Comparison of ENCODE assay signal across 17 cellular contexts in genomic region chr9:132288371-132288770, GRCh38.
DNase-seq lines count a peak whose midpoint lies in the region; ATAC-seq and TF ChIP-seq lines count a peak whose summit lies in the region.
"Had no signal": no experiment of that assay in that cellular context is flagged by ENCODE, and none has a peak within 500 bp of the region (broad histone marks: within the 10 kb centered on the region; RNA-seq: fewer than 3 reads in every experiment).

No MANE protein-coding gene starts in this region.

- TF ChIP-seq CTCF in left ventricle myocardium inferior (IDR thresholded peaks at IDR 0.05; ENCODE audit: borderline replicate concordance) = no peak
- TF ChIP-seq CTCF in SK-N-SH (IDR thresholded peaks at IDR 0.05) = no peak
- TF ChIP-seq CTCF in fibroblast of the aortic adventitia (IDR thresholded peaks at IDR 0.05; ENCODE audit: insufficient read depth, low read length) = no peak

- H3K9me2 ChIP-seq in SK-N-SH = no peaks in the 10 kb centered on the region

- H4K20me1 ChIP-seq in SK-N-SH (ENCODE audit: insufficient read depth) = peaks cover 21% of the 10 kb centered on the region

- H3K9me3 Mint-ChIP-seq in stimulated activated effector memory CD8-positive, alpha-beta T cell treated with anti-CD3 and anti-CD28 coated beads, Interleukin-12 subunit alpha, Interleukin-12 subunit beta, amount 100 ng/mL, for 72 hours = no peaks in the 10 kb centered on the region
- H3K9me3 Mint-ChIP-seq: activated naive CD4-positive, alpha-beta T cell treated with anti-CD3 and anti-CD28 coated beads, Interleukin-2, amount 50 U/mL, for 24 hours had no signal

- peaks cover 11% of the 10 kb centered on the region; the same call in 1 of the 2 replicates for H3K79me2 ChIP-seq in SK-N-SH (ENCODE audit: insufficient read depth)

- H3K27ac ChIP-seq in left ventricle myocardium inferior (replicated peaks) (peak overlapping the region; percentile 49), SK-N-SH (ENCODE audit: low read depth in 2 of 2, low read length in 1 of 2) (peak overlapping the region in 1 of 2 experiments; percentile 60; a peak in 2 of 4 replicates)
- H3K27ac ChIP-seq: Peyer's patch had no signal

- no peak for TF ChIP-seq EP300 in SK-N-SH (IDR thresholded peaks at IDR 0.05; ENCODE audit: borderline replicate concordance in 1 of 2, low read depth in 1 of 2, low read length in 1 of 2)

- intact Hi-C loops in left ventricle myocardium inferior (cut with micrococcal nuclease) (no loop called here), Right ventricle myocardium superior (cut with DNase I) (no loop called here), sciatic nerve (cut with DNase I) (no loop called here)

- peaks cover 22% of the 10 kb centered on the region for H3F3A ChIP-seq in SK-N-SH (replicated peaks; ENCODE audit: insufficient read depth)

- H3K9me3 ChIP-seq in left ventricle myocardium inferior (replicated peaks) = no peaks in the 10 kb centered on the region
- H3K9me3 ChIP-seq in SK-N-SH = no peaks in the 10 kb centered on the region
- H3K9me3 ChIP-seq: HAP-1, Peyer's patch, upper lobe of left lung had no signal

- H3K36me3 Mint-ChIP-seq in stimulated activated effector memory CD8-positive, alpha-beta T cell treated with anti-CD3 and anti-CD28 coated beads, Interleukin-12 subunit alpha, Interleukin-12 subunit beta, amount 100 ng/mL, for 72 hours = peaks cover 98% of the 10 kb centered on the region

- TF ChIP-seq RAD21 in SK-N-SH (IDR thresholded peaks at IDR 0.05; ENCODE audit: low read length) = no peak

- H3K4me3 ChIP-seq in left ventricle myocardium inferior (no peak overlapping the region), SK-N-SH (ENCODE audit: low read depth in 2 of 2, low read length in 1 of 2) (no peak overlapping the region), fibroblast of the aortic adventitia (ENCODE audit: low read depth, low read length) (no peak overlapping the region)
- H3K4me3 ChIP-seq: HAP-1, Peyer's patch, upper lobe of left lung had no signal

- POLR2A ChIA-PET in SK-N-SH (lab: Yijun Ruan, JAX) = no interaction called here

- H3K9ac ChIP-seq in SK-N-SH = no peak overlapping the region

- no peak for ATAC-seq in Right ventricle myocardium superior (ENCODE audit: poor library complexity)
- peak; percentile 64 for ATAC-seq in stimulated activated effector memory CD8-positive, alpha-beta T cell treated with anti-CD3 and anti-CD28 coated beads, Interleukin-12 subunit alpha, Interleukin-12 subunit beta, amount 100 ng/mL, for 72 hours
- ATAC-seq in sciatic nerve = no peak
- ATAC-seq in GM19324 (IDR thresholded peaks at IDR 0.05; ENCODE audit: low FRiP score, unreplicated experiment) = no peak

- no peak overlapping the region for H2AFZ ChIP-seq in SK-N-SH (ENCODE audit: low read depth)

- 0% methylated on average over 1 of the region's 1 CpG for WGBS in SK-N-SH (ENCODE audit: low lambda C conversion rate)

- H3K4me1 ChIP-seq in left ventricle myocardium inferior (peaks cover 23% of the 10 kb centered on the region), SK-N-SH (ENCODE audit: control insufficient read depth in 1 of 2, insufficient read depth in 2 of 2, low read depth in 1 of 2, low read length in 1 of 2) (0 out of 4 replicates have a peak, but pooled peaks cover 0 to 2% of the 10 kb centered on the region in 2 experiments)
- H3K4me1 ChIP-seq: HAP-1 had no signal

- H3K36me3 ChIP-seq in left ventricle myocardium inferior (peaks cover 83% of the 10 kb centered on the region), SK-N-SH (replicated peaks in 1 of 2; ENCODE audit: control insufficient read depth in 1 of 2, insufficient read depth in 2 of 2, low read length in 1 of 2) (peaks cover 38 to 64% of the 10 kb centered on the region in 2 experiments)

- H3K27me3 ChIP-seq in left ventricle myocardium inferior (ENCODE audit: low read depth) = no peaks in the 10 kb centered on the region
- no peaks in the 10 kb centered on the region for H3K27me3 ChIP-seq in SK-N-SH (ENCODE audit: insufficient read depth)
- H3K27me3 ChIP-seq: Peyer's patch, upper lobe of left lung had no signal

- H3K4me1 Mint-ChIP-seq in stimulated activated effector memory CD8-positive, alpha-beta T cell treated with anti-CD3 and anti-CD28 coated beads, Interleukin-12 subunit alpha, Interleukin-12 subunit beta, amount 100 ng/mL, for 72 hours = peaks cover 25% of the 10 kb centered on the region

- no peak overlapping the region for H3K4me3 Mint-ChIP-seq in stimulated activated effector memory CD8-positive, alpha-beta T cell treated with anti-CD3 and anti-CD28 coated beads, Interleukin-12 subunit alpha, Interleukin-12 subunit beta, amount 100 ng/mL, for 72 hours
- H3K4me3 Mint-ChIP-seq: activated naive CD4-positive, alpha-beta T cell treated with anti-CD3 and anti-CD28 coated beads, Interleukin-2, amount 50 U/mL, for 24 hours had no signal

- DNase-seq in left ventricle myocardium inferior = no peak
- DNase-seq in Right ventricle myocardium superior = no peak
- no peak for DNase-seq in SK-N-SH
- DNase-seq in fibroblast of the aortic adventitia (ENCODE audit: low read depth) = peak; percentile 54
- DNase-seq in stimulated activated effector memory CD8-positive, alpha-beta T cell treated with anti-CD3 and anti-CD28 coated beads, Interleukin-12 subunit alpha, Interleukin-12 subunit beta, amount 100 ng/mL, for 72 hours (ENCODE audit: low spot score in 2 of 2) = no peak
- no peak for DNase-seq in sciatic nerve (ENCODE audit: low spot score)
- DNase-seq in amygdala (lab: John Stamatoyannopoulos, UW) = no peak
- DNase-seq: dermis blood vessel endothelial cell; NCI-H1048; NCI-H345; Peyer's patch; stimulated activated CD4-positive, alpha-beta T cell treated with anti-CD3 and anti-CD28 coated beads, Interleukin-12 subunit alpha, Interleukin-12 subunit beta, amount 100 ng/mL, for 4 hours; T-helper 9 cell; upper lobe of left lung had no signal

- CTCF ChIA-PET in SK-N-SH (lab: Yijun Ruan, JAX) = interaction anchor here (1.0 to 1.5 kb wide), 3 partner anchors 15 to 27 kb away, joined by 3 to 5 read pairs (median 3); no protein-coding TSS in a partner anchor

- no peak overlapping the region for H3K4me2 ChIP-seq in SK-N-SH

- H3K27ac Mint-ChIP-seq in stimulated activated effector memory CD8-positive, alpha-beta T cell treated with anti-CD3 and anti-CD28 coated beads, Interleukin-12 subunit alpha, Interleukin-12 subunit beta, amount 100 ng/mL, for 72 hours = peak overlapping the region; percentile 52

TF ChIP-seq in SK-N-SH, 30 proteins besides CTCF, POLR2A, EP300 and RAD21:
- TF ChIP-seq POLR2AphosphoS5 (IDR thresholded peaks at IDR 0.05; ENCODE audit: low read depth, low read length) (peak; percentile 27; the same call in 1 of the 2 replicates), MEF2A (IDR thresholded peaks at IDR 0.05; ENCODE audit: borderline replicate concordance, low read depth) (peak; percentile 80), PBX3 (IDR thresholded peaks at IDR 0.05) (no peak)
TF ChIP-seq in SK-N-SH: peak in this region for 2.
